11 cellular contexts compared by ENCODE assay signal in the genomic region with DNA sequence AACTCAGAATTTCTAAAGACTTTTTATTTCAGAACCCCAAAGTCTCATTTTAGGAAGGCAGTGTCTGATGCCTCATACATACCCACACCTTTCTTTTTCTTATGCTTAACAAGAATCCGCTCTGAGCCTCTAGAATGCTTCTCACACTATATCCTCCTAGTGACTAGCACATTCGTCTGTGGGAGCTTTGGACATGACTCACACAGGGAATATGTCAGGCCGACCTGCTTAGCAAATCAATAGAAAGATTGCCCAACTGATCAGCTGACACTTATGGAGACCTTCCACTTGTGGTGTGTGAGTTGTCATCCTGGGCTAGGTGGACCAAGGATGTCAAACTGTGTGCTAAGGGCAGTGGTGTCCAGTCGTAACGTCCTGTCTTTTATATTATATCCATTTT.
DNase-seq lines count a peak whose midpoint lies in the region; ATAC-seq and TF ChIP-seq lines count a peak whose summit lies in the region.
"Had no signal": no experiment of that assay in that cellular context is flagged by ENCODE, and none has a peak within 500 bp of the region (broad histone marks: within the 10 kb centered on the region; RNA-seq: fewer than 3 reads in every experiment).

No MANE protein-coding gene starts in this region.

- intact Hi-C loops in head of caudate nucleus (cut with DNase I) = no loop called here

- DNase-seq in AG10803 (ENCODE audit: low read depth) (peak; percentile 97), MG63 (peak; percentile 60), amniotic stem cell (lab: John Stamatoyannopoulos, UW) (peak; percentile 66), kidney epithelial cell (ENCODE audit: low read depth) (peak; percentile 52), NCI-H1417 (lab: John Stamatoyannopoulos, UW) (no peak), head of caudate nucleus (no peak)
- DNase-seq: activated CD4-positive, alpha-beta T cell treated with anti-CD3 and anti-CD28 coated beads for 36 hours; NCI-H2171 treated with DMSO at 0.1 percent for 48 hours; SIG-M5 had no signal

- TF ChIP-seq CTCF in AG10803 (conservative IDR thresholded peaks at IDR 0.05; ENCODE audit: low read length) (no peak), kidney epithelial cell (IDR thresholded peaks at IDR 0.05; ENCODE audit: insufficient read depth, low read length, poor library complexity, severe bottlenecking) (no peak)

- H3K4me3 ChIP-seq in AG10803 (ENCODE audit: low read length) (no peak overlapping the region), MG63 (no peak overlapping the region), kidney epithelial cell (ENCODE audit: low read depth, low read length) (no peak overlapping the region)

- no peaks in the 10 kb centered on the region for H3K9me3 ChIP-seq in MG63

- no peak for ATAC-seq in HG03280 (IDR thresholded peaks at IDR 0.05; ENCODE audit: unreplicated experiment)
- ATAC-seq in GM21447 (IDR thresholded peaks at IDR 0.05; ENCODE audit: unreplicated experiment) = no peak
- ATAC-seq: activated CD4-positive, alpha-beta T cell treated with anti-CD3 and anti-CD28 coated beads for 36 hours had no signal

- H3K27me3 ChIP-seq in MG63 = no peaks in the 10 kb centered on the region
- no peaks in the 10 kb centered on the region for H3K27me3 ChIP-seq in kidney epithelial cell (ENCODE audit: control insufficient read depth, insufficient read depth, low read length)

- H3K36me3 ChIP-seq in MG63 (no peaks in the 10 kb centered on the region), kidney epithelial cell (ENCODE audit: control insufficient read depth, insufficient read depth, low read length) (no peaks in the 10 kb centered on the region)

Comparison
In these comparisons a context has a peak if more than half of its experiments do, and no peak if none do; other contexts are left out.
1. DNase-seq: peak in AG10803 (single experiment), MG63 (single experiment), amniotic stem cell (single experiment) and kidney epithelial cell (single experiment); none in NCI-H1417 (0 of 3) and head of caudate nucleus (0 of 42).